Comparison of ENCODE assay signal across 21 cellular contexts in genomic region chr3:14622368-14622767, GRCh38. TPM values are rescaled to one million over a fixed set of nuclear protein-coding genes. Genes with fewer than 3 reads are reported as not detected.
DNase-seq lines count a peak whose midpoint lies in the region; ATAC-seq, FAIRE-seq and TF ChIP-seq lines count a peak whose summit lies in the region.
"Had no signal": no experiment of that assay in that cellular context is flagged by ENCODE, and none has a peak within 500 bp of the region (broad histone marks: within the 10 kb centered on the region; RNA-seq: fewer than 3 reads in every experiment).

No MANE protein-coding gene starts in this region.

- no peak overlapping the region for H2AFZ ChIP-seq in K562 (ENCODE audit: low read depth, low read length)
- no peak overlapping the region for H2AFZ ChIP-seq in HepG2 (ENCODE audit: low read length)
- H2AFZ ChIP-seq: GM23248 had no signal

- H3K27me3 ChIP-seq in K562 (ENCODE audit: control insufficient read depth in 2 of 2, insufficient read depth in 2 of 2, low read length in 2 of 2), result peaks cover 26 to 55% of the 10 kb centered on the region in 2 experiments
- peaks cover 1 to 17% of the 10 kb centered on the region in 2 experiments; a peak in 4 of 5 replicates for H3K27me3 ChIP-seq in HepG2 (ENCODE audit: control insufficient read depth in 1 of 2, insufficient read depth in 2 of 2, low read length in 2 of 2)

- peaks cover 52% of the 10 kb centered on the region for H3K4me1 Mint-ChIP-seq in progenitor cell of endocrine pancreas (ENCODE audit: low read depth)
- H3K4me1 Mint-ChIP-seq: CD4-positive, alpha-beta memory T cell had no signal

- no peaks in the 10 kb centered on the region for H3K36me3 ChIP-seq in K562 (ENCODE audit: control insufficient read depth, insufficient read depth, low read length)
- no peaks in the 10 kb centered on the region for H3K36me3 ChIP-seq in HepG2 (replicated peaks in 1 of 2; ENCODE audit: control insufficient read depth in 1 of 2, insufficient read depth in 2 of 2, low read length in 2 of 2)

- intact Hi-C loops in K562 (cut with micrococcal nuclease) (no loop called here), HepG2 (cut with micrococcal nuclease; ENCODE audit: unreplicated experiment) (no loop called here)

- no peaks in the 10 kb centered on the region for H3K36me3 Mint-ChIP-seq in progenitor cell of endocrine pancreas (ENCODE audit: insufficient read depth)
- H3K36me3 Mint-ChIP-seq: CD4-positive, alpha-beta memory T cell had no signal

- peaks cover 3% of the 10 kb centered on the region for H3K9me3 Mint-ChIP-seq in progenitor cell of endocrine pancreas (ENCODE audit: low read depth)
- H3K9me3 Mint-ChIP-seq: CD4-positive, alpha-beta memory T cell had no signal

- BruUV-seq in K562 (replicated peaks; lab: Mats Ljungman, UMichigan) (no TSS peak), HepG2 (replicated peaks; lab: Mats Ljungman, UMichigan) (no TSS peak)

- H3K9me3 ChIP-seq in K562 (replicated peaks; ENCODE audit: control insufficient read depth, insufficient read depth, low read depth, low read length) (no peaks in the 10 kb centered on the region), HepG2 (ENCODE audit: low read length) (no peaks in the 10 kb centered on the region)

- in situ Hi-C loops in K562 (cut with MboI), result no loop called here
- in situ Hi-C loops in HepG2 (cut with HindIII; ENCODE audit: extremely low pct_ligation_motif_present, low pct_unique_long_range_greater_than_20kb), result no loop called here
- in situ Hi-C loops in KBM-7 (cut with MboI; ENCODE audit: low pct_unique_long_range_greater_than_20kb, low sequenced_read_pairs), result no loop called here

- no peak for DNase-seq in K562 (ENCODE audit: extremely low read depth in 1 of 4, low spot score in 3 of 4)
- DNase-seq in HepG2 (ENCODE audit: low spot score), result no peak
- DNase-seq in progenitor cell of endocrine pancreas (ENCODE audit: low spot score, unreplicated experiment), result no peak
- no peak for DNase-seq in KBM-7
- DNase-seq: C1 segment of cervical spinal cord; Calu3; CD4-positive, alpha-beta memory T cell; COR-L47; DMS53; DMS79 treated with DMSO at 0.1 percent for 48 hours; GM23248; H7; HCEC 1CT had no signal

- H3K27me3 Mint-ChIP-seq in progenitor cell of endocrine pancreas, result no peaks in the 10 kb centered on the region

- H3K4me1 ChIP-seq in K562 (replicated peaks in 1 of 2; ENCODE audit: control insufficient read depth in 2 of 2, insufficient read depth in 2 of 2, low read length in 2 of 2) (peaks cover 2 to 7% of the 10 kb centered on the region in 2 experiments; a peak in 2 of 5 replicates), HepG2 (ENCODE audit: insufficient read depth, low read length) (peaks cover 9% of the 10 kb centered on the region)

- no peak overlapping the region for H3K4me3 ChIP-seq in K562
- no peak overlapping the region for H3K4me3 ChIP-seq in HepG2 (replicated peaks in 1 of 3; ENCODE audit: insufficient read depth in 1 of 3, low read depth in 2 of 3, low read length in 3 of 3)
- H3K4me3 ChIP-seq: GM12878, GM23248 had no signal

- H3K27ac Mint-ChIP-seq in progenitor cell of endocrine pancreas, result peak overlapping the region; percentile 85
- H3K27ac Mint-ChIP-seq: CD4-positive, alpha-beta memory T cell had no signal

- ATAC-seq in K562 (no peak), HepG2 (no peak), HG03432 (IDR thresholded peaks at IDR 0.05; ENCODE audit: unreplicated experiment) (no peak), GM18870 (IDR thresholded peaks at IDR 0.05; ENCODE audit: unreplicated experiment) (no peak)

- no peak overlapping the region for H3K9ac ChIP-seq in K562 (ENCODE audit: insufficient read depth in 1 of 2, low read depth in 2 of 2, low read length in 2 of 2)
- H3K9ac ChIP-seq in HepG2 (ENCODE audit: insufficient read depth, low read depth, low read length), result no peak overlapping the region
- H3K9ac ChIP-seq: GM23248 had no signal

- H3K27ac ChIP-seq in K562 (ENCODE audit: extremely low read depth, low read depth, low read length) (no peak overlapping the region), HepG2 (ENCODE audit: extremely low read length, insufficient read depth, low read length) (no peak overlapping the region)
- H3K27ac ChIP-seq: GM23248 had no signal

- TF ChIP-seq RAD21 in K562 (CRISPR knock-in tag; conservative IDR thresholded peaks at IDR 0.05 in 1 of 2, IDR thresholded peaks at IDR 0.05 in 1 of 2), result no peak
- no peak for TF ChIP-seq RAD21 in HepG2 (CRISPR knock-in tag; IDR thresholded peaks at IDR 0.05)

- CTCF ChIA-PET in K562 (lab: Yijun Ruan, JAX; ENCODE audit: low intra/inter-chr PET ratio), result no interaction called here
- CTCF ChIA-PET in HepG2 (lab: Yijun Ruan, JAX; ENCODE audit: low intra/inter-chr PET ratio, low total read pairs), result no interaction called here

- H3K4me3 Mint-ChIP-seq in progenitor cell of endocrine pancreas (ENCODE audit: low read depth), result no peak overlapping the region
- H3K4me3 Mint-ChIP-seq: CD4-positive, alpha-beta memory T cell had no signal

- no peak for FAIRE-seq in K562 (lab: Jason Lieb, UNC)
- FAIRE-seq in HepG2 (lab: Jason Lieb, UNC), result no peak
- FAIRE-seq: GM12878, H1 had no signal

- 6% methylated on average over 6 of the region's 6 CpGs for WGBS in K562 (ENCODE audit: insufficient coverage, low coverage, missing lambda C conversion rate)
- WGBS in HepG2 (ENCODE audit: low lambda C conversion rate), result 19% methylated on average over 6 of the region's 6 CpGs

- H3K79me2 ChIP-seq in K562 (ENCODE audit: control insufficient read depth, insufficient read depth, low read length) (no peaks in the 10 kb centered on the region), HepG2 (ENCODE audit: insufficient read depth, low read length) (no peaks in the 10 kb centered on the region)

- no peak overlapping the region for H3K4me2 ChIP-seq in K562 (ENCODE audit: insufficient read depth, low read length)
- H3K4me2 ChIP-seq in HepG2 (ENCODE audit: low read depth, low read length), result no peak overlapping the region

- no peaks in the 10 kb centered on the region for H3K9me1 ChIP-seq in K562 (ENCODE audit: control insufficient read depth, insufficient read depth, low read length)

- TF ChIP-seq POLR2A in K562 (conservative IDR thresholded peaks at IDR 0.05), result no peak
- no peak for TF ChIP-seq POLR2A in HepG2 (IDR thresholded peaks at IDR 0.05; ENCODE audit: insufficient read depth in 1 of 2, low read depth in 2 of 2, low read length in 2 of 2)

- TF ChIP-seq EP300 in K562 (IDR thresholded peaks at IDR 0.05; ENCODE audit: low read length) (no peak), HepG2 (IDR thresholded peaks at IDR 0.05; ENCODE audit: low read depth in 2 of 2, low read length in 2 of 2) (no peak), HepG2 (CRISPR knock-in tag; IDR thresholded peaks at IDR 0.05; ENCODE audit: borderline replicate concordance) (no peak)

- no peak for TF ChIP-seq CTCF in K562 (IDR thresholded peaks at IDR 0.05 in 2 of 3, conservative IDR thresholded peaks at IDR 0.05 in 1 of 3; ENCODE audit: insufficient read depth in 2 of 3, low read depth in 1 of 3, low read length in 3 of 3)
- no peak for TF ChIP-seq CTCF in HepG2 (CRISPR knock-in tag; IDR thresholded peaks at IDR 0.05)
- TF ChIP-seq CTCF in progenitor cell of endocrine pancreas (IDR thresholded peaks at IDR 0.05; ENCODE audit: unreplicated experiment), result no peak

- H4K20me1 ChIP-seq in K562 (replicated peaks; ENCODE audit: control insufficient read depth, insufficient read depth, low read length) (no peaks in the 10 kb centered on the region; the same call in 1 of the 2 replicates), HepG2 (ENCODE audit: insufficient read depth, low read length) (no peaks in the 10 kb centered on the region)

- POLR2A ChIA-PET in K562 (lab: Yijun Ruan, JAX) (interaction anchor here (0.8 kb wide), 1 partner anchor 8 kb away, joined by 5 read pairs; no protein-coding TSS in a partner anchor), HepG2 (lab: Yijun Ruan, JAX) (no interaction called here)

RNA-seq across cellular contexts. Expression of gene CCDC174, which starts 29.2 kb away (rescaled TPM):
- 26.7 and 57.8 TPM in 2 replicates for total RNA-seq in K562 (2011; cell fraction: chromatin; rRNA removed; ENCODE audit: low replicate concordance)
- 10.3 and 12.5 TPM in 2 replicates for total RNA-seq in K562 (2011; cell fraction: nucleolus; rRNA removed)
- total RNA-seq in K562 (2011; cell fraction: nucleoplasm; rRNA removed), result 20.5 and 26.6 TPM in 2 replicates
- total RNA-seq in K562 (2014; rRNA removed), result 18.7 and 20.8 TPM in 2 replicates
- total RNA-seq in K562 (2014; rRNA removed; fragmentation: Illumina TruSeq; extraction: Trizol), result 31.0 and 33.7 TPM in 2 replicates
- 24.8 and 28.5 TPM in 2 replicates for total RNA-seq in K562 (2015; rRNA removed; fragmentation: Illumina TruSeq; extraction: Trizol)
- total RNA-seq in K562 (2021), result 18.7 and 19.8 TPM in 2 replicates
- 7.4 and 9.5 TPM in 2 replicates for polyA plus RNA-seq in K562 (2011; rRNA removed)
- polyA plus RNA-seq in K562 (2011; cell fraction: cytosol; rRNA removed), result 3.9 and 4.1 TPM in 2 replicates
- 24.3 and 33.3 TPM in 2 replicates for polyA plus RNA-seq in K562 (2011; cell fraction: nucleus; rRNA removed)
- 11.8 and 29.6 TPM in 2 replicates for polyA plus RNA-seq in K562 (2012)
- 24.9 and 31.6 TPM in 2 replicates for polyA plus RNA-seq in K562 (2014; fragmentation: Illumina TruSeq; extraction: Trizol)
- polyA plus RNA-seq in K562 (2014; fragmentation: Nextera tagmentation; extraction: Ambion mirVana), result 10 to 100 TPM; 34.9 to 41.0 TPM
- 16.9 and 22.8 TPM in 2 replicates for polyA plus RNA-seq in K562 (2014; rRNA removed)
- polyA minus RNA-seq in K562 (2011; rRNA and poly(A)+ RNA removed), result 8.9 and 11.9 TPM in 2 replicates
- 3.7 and 10.5 TPM in 2 replicates for polyA minus RNA-seq in K562 (2011; cell fraction: cytosol; rRNA and poly(A)+ RNA removed)
- 12.1 and 22.1 TPM in 2 replicates for polyA minus RNA-seq in K562 (2011; cell fraction: nucleus; rRNA and poly(A)+ RNA removed)
- total RNA-seq in HepG2 (2016; rRNA removed; fragmentation: Illumina TruSeq; extraction: Trizol), result 11.0 and 12.4 TPM in 2 replicates
- total RNA-seq in HepG2 (2016; cell fraction: cytosol; rRNA removed; fragmentation: Illumina TruSeq; extraction: Trizol; ENCODE audit: low read depth), result 1.1 and 1.3 TPM in 2 replicates
- total RNA-seq in HepG2 (2016; cell fraction: insoluble cytoplasmic fraction; rRNA removed; fragmentation: Illumina TruSeq; extraction: Trizol), result 10.0 and 11.0 TPM in 2 replicates
- 2.5 and 2.8 TPM in 2 replicates for total RNA-seq in HepG2 (2016; cell fraction: membrane; rRNA removed; fragmentation: Illumina TruSeq; extraction: Trizol)
- 18.2 and 18.6 TPM in 2 replicates for total RNA-seq in HepG2 (2016; cell fraction: nucleus; rRNA removed; fragmentation: Illumina TruSeq; extraction: Trizol)
- 4.5 and 5.4 TPM in 2 replicates for polyA plus RNA-seq in HepG2 (2011; rRNA removed)
- polyA plus RNA-seq in HepG2 (2011; cell fraction: cytosol; rRNA removed), result 2.7 and 3.4 TPM in 2 replicates
- 11.4 and 15.7 TPM in 2 replicates for polyA plus RNA-seq in HepG2 (2011; cell fraction: nucleus; rRNA removed)
- 10.8 and 13.5 TPM in 2 replicates for polyA plus RNA-seq in HepG2 (2012)
- 1.2 and 1.6 TPM in 2 replicates for polyA plus RNA-seq in HepG2 (2016; cell fraction: cytosol; fragmentation: Illumina TruSeq; extraction: Trizol; ENCODE audit: low read depth)
- polyA plus RNA-seq in HepG2 (2016; cell fraction: insoluble cytoplasmic fraction; fragmentation: Illumina TruSeq; extraction: Trizol; ENCODE audit: low read depth), result 15.5 and 17.8 TPM in 2 replicates
- 2.6 and 3.0 TPM in 2 replicates for polyA plus RNA-seq in HepG2 (2016; cell fraction: membrane; fragmentation: Illumina TruSeq; extraction: Trizol; ENCODE audit: low read depth)
- 21.4 and 21.8 TPM in 2 replicates for polyA plus RNA-seq in HepG2 (2016; cell fraction: nucleus; fragmentation: Illumina TruSeq; extraction: Trizol; ENCODE audit: insufficient read depth, low read depth)
- 4.1 and 5.1 TPM in 2 replicates for polyA minus RNA-seq in HepG2 (2011; rRNA and poly(A)+ RNA removed; ENCODE audit: low replicate concordance)
- polyA minus RNA-seq in HepG2 (2011; cell fraction: cytosol; rRNA and poly(A)+ RNA removed), result 3.6 and 4.7 TPM in 2 replicates
- polyA minus RNA-seq in HepG2 (2011; cell fraction: nucleus; rRNA and poly(A)+ RNA removed), result 20.6 and 21.2 TPM in 2 replicates
- 25.7 and 25.8 TPM in 2 replicates for total RNA-seq in progenitor cell of endocrine pancreas

RNA-seq across cellular contexts. Expression of gene C3orf20, which starts 52.6 kb away (rescaled TPM):
- total RNA-seq in K562 (2011; cell fraction: chromatin; rRNA removed; ENCODE audit: low replicate concordance), result 0.25 and 0.46 TPM in 2 replicates
- total RNA-seq in K562 (2011; cell fraction: nucleolus; rRNA removed), result not detected in 2 replicates
- 0.23 and 0.29 TPM in 2 replicates for total RNA-seq in K562 (2011; cell fraction: nucleoplasm; rRNA removed)
- not detected in 2 replicates for total RNA-seq in K562 (2014; rRNA removed)
- total RNA-seq in K562 (2014; rRNA removed; fragmentation: Illumina TruSeq; extraction: Trizol), result not detected in 2 replicates
- 0.04 TPM in 1 of 2 replicates, not detected in the other for total RNA-seq in K562 (2015; rRNA removed; fragmentation: Illumina TruSeq; extraction: Trizol)
- total RNA-seq in K562 (2021), result not detected in 2 replicates
- polyA plus RNA-seq in K562 (2011; rRNA removed), result 0.15 TPM in 1 of 2 replicates, not detected in the other
- polyA plus RNA-seq in K562 (2011; cell fraction: cytosol; rRNA removed), result 0.12 TPM in 1 of 2 replicates, not detected in the other
- polyA plus RNA-seq in K562 (2011; cell fraction: nucleus; rRNA removed), result 0.04 and 0.08 TPM in 2 replicates
- 0.03 TPM in 1 of 2 replicates, not detected in the other for polyA plus RNA-seq in K562 (2012)
- not detected in 2 replicates for polyA plus RNA-seq in K562 (2014; fragmentation: Illumina TruSeq; extraction: Trizol)
- polyA plus RNA-seq in K562 (2014; fragmentation: Nextera tagmentation; extraction: Ambion mirVana), result not detected
- polyA plus RNA-seq in K562 (2014; rRNA removed), result not detected in 2 replicates
- polyA minus RNA-seq in K562 (2011; rRNA and poly(A)+ RNA removed), result 0.06 TPM in 1 of 2 replicates, not detected in the other
- not detected in 2 replicates for polyA minus RNA-seq in K562 (2011; cell fraction: cytosol; rRNA and poly(A)+ RNA removed)
- 0.11 TPM in 1 of 2 replicates, not detected in the other for polyA minus RNA-seq in K562 (2011; cell fraction: nucleus; rRNA and poly(A)+ RNA removed)
- 0.04 TPM in 1 of 2 replicates, not detected in the other for total RNA-seq in HepG2 (2016; rRNA removed; fragmentation: Illumina TruSeq; extraction: Trizol)
- total RNA-seq in HepG2 (2016; cell fraction: cytosol; rRNA removed; fragmentation: Illumina TruSeq; extraction: Trizol; ENCODE audit: low read depth), result not detected in 2 replicates
- 0.09 TPM in 1 of 2 replicates, not detected in the other for total RNA-seq in HepG2 (2016; cell fraction: insoluble cytoplasmic fraction; rRNA removed; fragmentation: Illumina TruSeq; extraction: Trizol)
- total RNA-seq in HepG2 (2016; cell fraction: membrane; rRNA removed; fragmentation: Illumina TruSeq; extraction: Trizol), result not detected in 2 replicates
- total RNA-seq in HepG2 (2016; cell fraction: nucleus; rRNA removed; fragmentation: Illumina TruSeq; extraction: Trizol), result 0.16 and 0.22 TPM in 2 replicates
- polyA plus RNA-seq in HepG2 (2011; rRNA removed), result 0.03 and 0.08 TPM in 2 replicates
- polyA plus RNA-seq in HepG2 (2011; cell fraction: cytosol; rRNA removed), result 0.10 TPM in 1 of 2 replicates, not detected in the other
- 0.26 and 0.47 TPM in 2 replicates for polyA plus RNA-seq in HepG2 (2011; cell fraction: nucleus; rRNA removed)
- polyA plus RNA-seq in HepG2 (2012), result 0.05 and 0.17 TPM in 2 replicates
- polyA plus RNA-seq in HepG2 (2016; cell fraction: cytosol; fragmentation: Illumina TruSeq; extraction: Trizol; ENCODE audit: low read depth), result not detected in 2 replicates
- polyA plus RNA-seq in HepG2 (2016; cell fraction: insoluble cytoplasmic fraction; fragmentation: Illumina TruSeq; extraction: Trizol; ENCODE audit: low read depth), result not detected in 2 replicates
- not detected in 2 replicates for polyA plus RNA-seq in HepG2 (2016; cell fraction: membrane; fragmentation: Illumina TruSeq; extraction: Trizol; ENCODE audit: low read depth)
- 0.15 and 0.16 TPM in 2 replicates for polyA plus RNA-seq in HepG2 (2016; cell fraction: nucleus; fragmentation: Illumina TruSeq; extraction: Trizol; ENCODE audit: insufficient read depth, low read depth)
- polyA minus RNA-seq in HepG2 (2011; rRNA and poly(A)+ RNA removed; ENCODE audit: low replicate concordance), result 0.12 TPM in 1 of 2 replicates, not detected in the other
- polyA minus RNA-seq in HepG2 (2011; cell fraction: cytosol; rRNA and poly(A)+ RNA removed), result not detected in 2 replicates
- polyA minus RNA-seq in HepG2 (2011; cell fraction: nucleus; rRNA and poly(A)+ RNA removed), result 0.37 and 0.52 TPM in 2 replicates
- 0.13 and 0.19 TPM in 2 replicates for total RNA-seq in progenitor cell of endocrine pancreas
- total RNA-seq: A172, Daoy, G401, GM23248, H1 had no signal
- polyA plus RNA-seq: BJ; CD4-positive, alpha-beta memory T cell; GM23248; H1 had no signal

Comparison
In these comparisons a context has a peak if more than half of its experiments do, and no peak if none do; other contexts are left out.
1. Of the 241 proteins assayed by ChIP-seq in both HepG2 and K562: peak only in HepG2: MNT; only in K562: RFX1; in both: BHLHE40; in neither: 238.